In the genomic region with DNA sequence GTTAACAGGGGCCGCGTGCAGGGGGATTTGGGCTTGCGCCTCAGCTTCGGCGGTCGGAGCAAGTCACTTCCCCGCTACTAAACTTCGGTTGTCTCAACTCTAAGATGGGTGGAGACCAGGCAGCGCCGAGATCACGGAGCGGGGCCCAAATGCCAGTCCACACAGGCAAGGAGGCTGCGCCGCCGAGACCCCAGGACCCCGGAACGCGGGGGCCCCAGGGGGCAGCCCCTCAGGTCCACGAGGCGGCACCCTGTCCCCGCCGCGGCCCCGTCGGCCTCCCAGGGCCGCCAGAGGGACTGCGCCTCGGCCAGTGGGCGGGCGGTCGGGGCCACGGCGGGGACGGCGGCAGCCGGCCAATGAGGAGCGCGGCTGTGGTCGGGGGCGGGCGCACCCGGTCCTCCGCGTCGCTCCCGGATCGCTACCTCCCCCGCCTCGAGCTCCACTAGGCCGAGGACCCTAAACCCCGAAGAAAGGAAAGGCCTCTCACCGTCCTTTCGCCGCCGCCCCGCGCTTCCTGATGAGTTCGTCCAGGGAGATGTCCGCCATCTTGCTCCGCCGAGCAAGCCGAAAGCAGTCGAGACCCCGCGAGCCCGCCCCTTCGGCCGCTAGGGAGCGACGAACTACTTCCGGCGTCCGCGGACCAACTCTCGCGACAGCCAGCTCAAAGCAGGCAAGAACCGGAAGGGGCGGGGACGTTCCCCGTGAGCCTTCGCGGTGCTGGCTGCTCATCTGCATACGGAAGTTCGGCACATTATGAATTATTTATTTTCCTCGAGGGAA, we compare ENCODE assay signal across 1 cellular context.
A peak's percentile ranks its signal among the peaks of the same experiment; 100 is the strongest.
TF ChIP-seq lines count a peak whose summit lies in the region.

Gene POLDIP3, minus strand, starts transcription at position 572 of the 780 bp plus-strand sequence. Its CDS starts 26 bp downstream, at position 546.

TF ChIP-seq in H1, 55 proteins besides CTCF, POLR2A, EP300 and RAD21:
- TF ChIP-seq SIN3A (conservative IDR thresholded peaks at IDR 0.05 in 1 of 2, IDR thresholded peaks at IDR 0.05 in 1 of 2; ENCODE audit: low read depth in 1 of 2, low read length in 2 of 2), result peak in 1 of 2 experiments; percentile 14; a peak in 1 of 4 replicates
- no peak for TF ChIP-seq SRF (IDR thresholded peaks at IDR 0.05; ENCODE audit: low read depth, low read length)
- peak; percentile 99 for TF ChIP-seq CHD2 (IDR thresholded peaks at IDR 0.05; ENCODE audit: low read length)
- no peak for TF ChIP-seq CTBP2 (IDR thresholded peaks at IDR 0.05; ENCODE audit: borderline replicate concordance, insufficient read depth, insufficient read length, low read length)
- TF ChIP-seq ASH2L (IDR thresholded peaks at IDR 0.05; ENCODE audit: low read length), result peak; percentile 60
- TF ChIP-seq CREB1 (IDR thresholded peaks at IDR 0.05), result peak; percentile 46
- no peak for TF ChIP-seq CHD1 (IDR thresholded peaks at IDR 0.05; ENCODE audit: low read depth, low read length)
- TF ChIP-seq JUN (IDR thresholded peaks at IDR 0.05; ENCODE audit: low read depth, low read length), result no peak
- peak; percentile 95; the same call in 1 of the 2 replicates for TF ChIP-seq GABPA (IDR thresholded peaks at IDR 0.05; ENCODE audit: borderline replicate concordance, insufficient read depth, low read length)
- peak; percentile 82 for TF ChIP-seq KDM4A (IDR thresholded peaks at IDR 0.05; ENCODE audit: low read depth, low read length, severe bottlenecking)
- no peak for TF ChIP-seq CHD7 (IDR thresholded peaks at IDR 0.05; ENCODE audit: insufficient replicate concordance, low read length)
- TF ChIP-seq TAF7 (optimal IDR thresholded peaks at IDR 0.05; ENCODE audit: borderline replicate concordance, low read depth, low read length), result no peak
- no peak; the same call in 1 of the 2 replicates for TF ChIP-seq POLR2AphosphoS5 (IDR thresholded peaks at IDR 0.05; ENCODE audit: low read depth, low read length)
- no peak for TF ChIP-seq CBX5 (IDR thresholded peaks at IDR 0.05; ENCODE audit: low read depth, low read length)
- no peak for TF ChIP-seq BCL11A (IDR thresholded peaks at IDR 0.05; ENCODE audit: low read depth in 2 of 2, low read length in 2 of 2)
- TF ChIP-seq TBP (IDR thresholded peaks at IDR 0.05; ENCODE audit: low read depth, low read length), result no peak
- TF ChIP-seq RBBP5 (IDR thresholded peaks at IDR 0.05; ENCODE audit: borderline replicate concordance, low read depth, low read length), result peak; percentile 62; the same call in 1 of the 2 replicates
- no peak for TF ChIP-seq POU5F1 (IDR thresholded peaks at IDR 0.05; ENCODE audit: low read depth, low read length)
- TF ChIP-seq SUZ12 (IDR thresholded peaks at IDR 0.05; ENCODE audit: low read length), result no peak
- peak; percentile 93 for TF ChIP-seq TAF1 (IDR thresholded peaks at IDR 0.05; ENCODE audit: low read depth, low read length)
- peak; percentile 95 for TF ChIP-seq PHF8 (conservative IDR thresholded peaks at IDR 0.05; ENCODE audit: low read depth, low read length)
- TF ChIP-seq, protein P1, sequence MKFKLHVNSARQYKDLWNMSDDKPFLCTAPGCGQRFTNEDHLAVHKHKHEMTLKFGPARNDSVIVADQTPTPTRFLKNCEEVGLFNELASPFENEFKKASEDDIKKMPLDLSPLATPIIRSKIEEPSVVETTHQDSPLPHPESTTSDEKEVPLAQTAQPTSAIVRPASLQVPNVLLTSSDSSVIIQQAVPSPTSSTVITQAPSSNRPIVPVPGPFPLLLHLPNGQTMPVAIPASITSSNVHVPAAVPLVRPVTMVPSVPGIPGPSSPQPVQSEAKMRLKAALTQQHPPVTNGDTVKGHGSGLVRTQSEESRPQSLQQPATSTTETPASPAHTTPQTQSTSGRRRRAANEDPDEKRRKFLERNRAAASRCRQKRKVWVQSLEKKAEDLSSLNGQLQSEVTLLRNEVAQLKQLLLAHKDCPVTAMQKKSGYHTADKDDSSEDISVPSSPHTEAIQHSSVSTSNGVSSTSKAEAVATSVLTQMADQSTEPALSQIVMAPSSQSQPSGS (IDR thresholded peaks at IDR 0.05; ENCODE audit: low read length), result no peak
- no peak for TF ChIP-seq SIX5 (IDR thresholded peaks at IDR 0.05; ENCODE audit: low read depth, low read length)
- no peak for TF ChIP-seq SIRT6 (IDR thresholded peaks at IDR 0.05; ENCODE audit: low read length)
- peak; percentile 45; the same call in 1 of the 2 replicates for TF ChIP-seq BACH1 (IDR thresholded peaks at IDR 0.05; ENCODE audit: low read length)
- TF ChIP-seq BRCA1 (IDR thresholded peaks at IDR 0.05; ENCODE audit: low read depth, low read length), result peak; percentile 96
- TF ChIP-seq FOSL1 (IDR thresholded peaks at IDR 0.05; ENCODE audit: insufficient read depth, low read depth, low read length), result no peak
- TF ChIP-seq SAP30 (IDR thresholded peaks at IDR 0.05; ENCODE audit: insufficient read depth, insufficient replicate concordance, low read length), result no peak
- TF ChIP-seq KDM5A (IDR thresholded peaks at IDR 0.05; ENCODE audit: low read length), result no peak
- peak; percentile 21 for TF ChIP-seq NANOG (IDR thresholded peaks at IDR 0.05; ENCODE audit: insufficient read depth, low read depth, low read length, poor library complexity, severe bottlenecking)
- TF ChIP-seq TCF12 (IDR thresholded peaks at IDR 0.05; ENCODE audit: low read depth, low read length), result no peak
- TF ChIP-seq YY1 (IDR thresholded peaks at IDR 0.05; ENCODE audit: low read depth, low read length), result peak; percentile 97
- no peak for TF ChIP-seq KDM1A (IDR thresholded peaks at IDR 0.05; ENCODE audit: borderline replicate concordance, low read length)
- no peak for TF ChIP-seq RXRA (IDR thresholded peaks at IDR 0.05; ENCODE audit: insufficient read depth, low read depth, low read length)
- TF ChIP-seq, protein P2, sequence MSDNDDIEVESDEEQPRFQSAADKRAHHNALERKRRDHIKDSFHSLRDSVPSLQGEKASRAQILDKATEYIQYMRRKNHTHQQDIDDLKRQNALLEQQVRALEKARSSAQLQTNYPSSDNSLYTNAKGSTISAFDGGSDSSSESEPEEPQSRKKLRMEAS (IDR thresholded peaks at IDR 0.05), result peak; percentile 39
- no peak; the same call in 1 of the 2 replicates for TF ChIP-seq SP2 (IDR thresholded peaks at IDR 0.05; ENCODE audit: low read length)
- TF ChIP-seq MAFK (IDR thresholded peaks at IDR 0.05; ENCODE audit: low read depth, low read length), result no peak
- TF ChIP-seq USF2 (IDR thresholded peaks at IDR 0.05; ENCODE audit: low read length), result no peak
- no peak for TF ChIP-seq JUND (IDR thresholded peaks at IDR 0.05; ENCODE audit: low read length)
